In genomic region chr1:9183441-9183840, GRCh38 we compare ENCODE assay signal across 10 cellular contexts. TPM values are rescaled to one million over a fixed set of nuclear protein-coding genes. Genes with fewer than 3 reads are reported as not detected.
DNase-seq lines count a peak whose midpoint lies in the region; ATAC-seq, FAIRE-seq and TF ChIP-seq lines count a peak whose summit lies in the region.
"Had no signal": no experiment of that assay in that cellular context is flagged by ENCODE, and none has a peak within 500 bp of the region (broad histone marks: within the 10 kb centered on the region; RNA-seq: fewer than 3 reads in every experiment).

No MANE protein-coding gene starts in this region.

- no TSS peak for BruUV-seq in HepG2 (replicated peaks; lab: Mats Ljungman, UMichigan)

- no peak for FAIRE-seq in HepG2 (lab: Jason Lieb, UNC)

- TF ChIP-seq RAD21 in HepG2 (CRISPR knock-in tag; IDR thresholded peaks at IDR 0.05): no peak

- H3K9me3 ChIP-seq in HepG2 (ENCODE audit: low read length): no peaks in the 10 kb centered on the region
- no peaks in the 10 kb centered on the region for H3K9me3 ChIP-seq in right lobe of liver

- peak overlapping the region; percentile 5; the same call in 1 of the 2 replicates for H3K9ac ChIP-seq in HepG2 (ENCODE audit: insufficient read depth, low read depth, low read length)

- peak overlapping the region; percentile 46 for H3K4me3 Mint-ChIP-seq in dendritic cell treated with granulocyte-macrophage colony-stimulating factor and Interleukin-4, amounts not matched to agents 40 ng/mL and 50 ng/mL, for 4 days
- peak overlapping the region; percentile 79 for H3K4me3 Mint-ChIP-seq in nephron progenitor cell

- H3K27me3 ChIP-seq in HepG2 (ENCODE audit: control insufficient read depth in 1 of 2, insufficient read depth in 2 of 2, low read length in 2 of 2): no peaks in the 10 kb centered on the region; a peak in 1 of 5 replicates
- no peaks in the 10 kb centered on the region for H3K27me3 ChIP-seq in right lobe of liver

- H3K27ac Mint-ChIP-seq in dendritic cell treated with granulocyte-macrophage colony-stimulating factor and Interleukin-4, amounts not matched to agents 40 ng/mL and 50 ng/mL, for 4 days: no peak overlapping the region
- H3K27ac Mint-ChIP-seq in nephron progenitor cell: no peak overlapping the region

- peaks cover 40% of the 10 kb centered on the region for H3K79me2 ChIP-seq in HepG2 (ENCODE audit: insufficient read depth, low read length)

- peaks cover 28% of the 10 kb centered on the region for H4K20me1 ChIP-seq in HepG2 (ENCODE audit: insufficient read depth, low read length)

- ATAC-seq in HepG2: no peak
- no peak for ATAC-seq in right lobe of liver

- CTCF ChIA-PET in HepG2 (lab: Yijun Ruan, JAX; ENCODE audit: low intra/inter-chr PET ratio, low total read pairs): no interaction called here

- peaks cover 44% of the 10 kb centered on the region for H3K27me3 Mint-ChIP-seq in dendritic cell treated with granulocyte-macrophage colony-stimulating factor and Interleukin-4, amounts not matched to agents 40 ng/mL and 50 ng/mL, for 4 days
- H3K27me3 Mint-ChIP-seq in nephron progenitor cell (ENCODE audit: low read depth, poor library complexity): peaks cover 62% of the 10 kb centered on the region

- peak overlapping the region in 1 of 3 experiments; percentile 94; a peak in 2 of 6 replicates for H3K4me3 ChIP-seq in HepG2 (replicated peaks in 1 of 3; ENCODE audit: insufficient read depth in 1 of 3, low read depth in 2 of 3, low read length in 3 of 3)
- H3K4me3 ChIP-seq in right lobe of liver: peak overlapping the region in 1 of 3 donors; percentile 50

- TF ChIP-seq EP300 in HepG2 (IDR thresholded peaks at IDR 0.05; ENCODE audit: low read depth in 2 of 2, low read length in 2 of 2) (no peak), HepG2 (CRISPR knock-in tag; IDR thresholded peaks at IDR 0.05; ENCODE audit: borderline replicate concordance) (no peak)

- 97% methylated on average over 24 of the region's 24 CpGs for WGBS in HepG2 (ENCODE audit: low lambda C conversion rate)
- 80% methylated on average over 7 of the region's 24 CpGs for WGBS in right lobe of liver (ENCODE audit: insufficient coverage, low coverage, low lambda C conversion rate, missing lambda C conversion rate)

- POLR2A ChIA-PET in HepG2 (lab: Yijun Ruan, JAX): no interaction called here

- DNase-seq in HepG2 (ENCODE audit: low spot score) (no peak), right lobe of liver (no peak), nephron progenitor cell (no peak), cerebellar cortex (ENCODE audit: low spot score) (no peak), NCI-H524 treated with DMSO at 0.1 percent for 48 hours (lab: John Stamatoyannopoulos, UW) (no peak), SHP77 (lab: John Stamatoyannopoulos, UW) (no peak), NCI-H1105 treated with DMSO at 0.1 percent for 48 hours (lab: John Stamatoyannopoulos, UW) (no peak)
- DNase-seq: amniotic stem cell, NCI-H2107 had no signal

- TF ChIP-seq POLR2A in HepG2 (IDR thresholded peaks at IDR 0.05; ENCODE audit: insufficient read depth in 1 of 2, low read depth in 2 of 2, low read length in 2 of 2): no peak
- no peak for TF ChIP-seq POLR2A in right lobe of liver (IDR thresholded peaks at IDR 0.05)

- TF ChIP-seq CTCF in HepG2 (CRISPR knock-in tag; IDR thresholded peaks at IDR 0.05): no peak
- TF ChIP-seq CTCF in right lobe of liver (IDR thresholded peaks at IDR 0.05): no peak
- TF ChIP-seq CTCF in nephron progenitor cell (IDR thresholded peaks at IDR 0.05): no peak

- peak overlapping the region; percentile 90; the same call in 1 of the 2 replicates for H3K4me2 ChIP-seq in HepG2 (ENCODE audit: low read depth, low read length)

- no peak overlapping the region for H2AFZ ChIP-seq in HepG2 (ENCODE audit: low read length)

- H3K36me3 ChIP-seq in HepG2 (replicated peaks in 1 of 2; ENCODE audit: control insufficient read depth in 1 of 2, insufficient read depth in 2 of 2, low read length in 2 of 2) (peaks cover 6 to 10% of the 10 kb centered on the region in 2 experiments; a peak in 3 of 5 replicates), right lobe of liver (no peaks in the 10 kb centered on the region)

- intact Hi-C loops in HepG2 (cut with micrococcal nuclease; ENCODE audit: unreplicated experiment): loop anchor here (5.0 kb wide), 1 partner anchor 71 kb away; no protein-coding TSS in a partner anchor
- intact Hi-C loops in right lobe of liver (cut with DNase I): loop anchor here in 1 of 2 donors (10.0 kb wide), 1 partner anchor 259 kb away; no protein-coding TSS in a partner anchor
- intact Hi-C loops in dendritic cell treated with granulocyte-macrophage colony-stimulating factor and Interleukin-4, amounts not matched to agents 40 ng/mL and 50 ng/mL, for 4 days (cut with micrococcal nuclease): no loop called here

- no peaks in the 10 kb centered on the region for H3K9me3 Mint-ChIP-seq in dendritic cell treated with granulocyte-macrophage colony-stimulating factor and Interleukin-4, amounts not matched to agents 40 ng/mL and 50 ng/mL, for 4 days
- H3K9me3 Mint-ChIP-seq in nephron progenitor cell: no peaks in the 10 kb centered on the region

- H3K36me3 Mint-ChIP-seq in dendritic cell treated with granulocyte-macrophage colony-stimulating factor and Interleukin-4, amounts not matched to agents 40 ng/mL and 50 ng/mL, for 4 days (ENCODE audit: low read depth): peaks cover 16% of the 10 kb centered on the region
- H3K36me3 Mint-ChIP-seq in nephron progenitor cell (ENCODE audit: low read depth): peaks cover 6% of the 10 kb centered on the region

- no peak overlapping the region for H3K27ac ChIP-seq in HepG2 (ENCODE audit: extremely low read length, insufficient read depth, low read length)
- no peak overlapping the region for H3K27ac ChIP-seq in right lobe of liver

- H3K4me1 Mint-ChIP-seq in dendritic cell treated with granulocyte-macrophage colony-stimulating factor and Interleukin-4, amounts not matched to agents 40 ng/mL and 50 ng/mL, for 4 days (ENCODE audit: low read depth): peaks cover 37% of the 10 kb centered on the region
- peaks cover 20% of the 10 kb centered on the region for H3K4me1 Mint-ChIP-seq in nephron progenitor cell

- in situ Hi-C loops in HepG2 (cut with HindIII; ENCODE audit: extremely low pct_ligation_motif_present, low pct_unique_long_range_greater_than_20kb): no loop called here

- peaks cover 76% of the 10 kb centered on the region for H3K4me1 ChIP-seq in HepG2 (ENCODE audit: insufficient read depth, low read length)
- H3K4me1 ChIP-seq in right lobe of liver: peaks cover 0 to 3% (median 0%) of the 10 kb centered on the region in 4 donors

TF ChIP-seq in HepG2, 621 proteins besides CTCF, POLR2A, EP300 and RAD21 (continues in another document):
- no peak for TF ChIP-seq ZNF577 (CRISPR knock-in tag; IDR thresholded peaks at IDR 0.05; ENCODE audit: borderline replicate concordance, low read depth)
- TF ChIP-seq ZNF264 (CRISPR knock-in tag; IDR thresholded peaks at IDR 0.05): no peak

RNA-seq across cellular contexts. Expression of gene H6PD, which starts 51.1 kb away (rescaled TPM):
- total RNA-seq in HepG2 (2016; rRNA removed; fragmentation: Illumina TruSeq; extraction: Trizol) (6.3 and 9.3 TPM in 2 replicates), right lobe of liver (100 to 1,000 TPM; 102 to 158 (median 120) TPM)
- 0.79 and 0.81 TPM in 2 replicates for total RNA-seq in HepG2 (2016; cell fraction: cytosol; rRNA removed; fragmentation: Illumina TruSeq; extraction: Trizol; ENCODE audit: low read depth)
- 5.4 and 9.4 TPM in 2 replicates for total RNA-seq in HepG2 (2016; cell fraction: insoluble cytoplasmic fraction; rRNA removed; fragmentation: Illumina TruSeq; extraction: Trizol)
- 2.5 TPM in 2 replicates for total RNA-seq in HepG2 (2016; cell fraction: membrane; rRNA removed; fragmentation: Illumina TruSeq; extraction: Trizol)
- 10.0 and 12.1 TPM in 2 replicates for total RNA-seq in HepG2 (2016; cell fraction: nucleus; rRNA removed; fragmentation: Illumina TruSeq; extraction: Trizol)
- 14.1 and 21.5 TPM in 2 replicates for polyA plus RNA-seq in HepG2 (2011; rRNA removed)
- polyA plus RNA-seq in HepG2 (2011; cell fraction: cytosol; rRNA removed): 13.3 and 14.5 TPM in 2 replicates
- polyA plus RNA-seq in HepG2 (2011; cell fraction: nucleus; rRNA removed): 26.3 and 26.5 TPM in 2 replicates
- 10.8 and 11.1 TPM in 2 replicates for polyA plus RNA-seq in HepG2 (2012)
- polyA plus RNA-seq in HepG2 (2016; cell fraction: cytosol; fragmentation: Illumina TruSeq; extraction: Trizol; ENCODE audit: low read depth): 0.36 TPM in 2 replicates
- polyA plus RNA-seq in HepG2 (2016; cell fraction: insoluble cytoplasmic fraction; fragmentation: Illumina TruSeq; extraction: Trizol; ENCODE audit: low read depth): 4.2 and 4.6 TPM in 2 replicates
- 0.93 and 0.94 TPM in 2 replicates for polyA plus RNA-seq in HepG2 (2016; cell fraction: membrane; fragmentation: Illumina TruSeq; extraction: Trizol; ENCODE audit: low read depth)
- polyA plus RNA-seq in HepG2 (2016; cell fraction: nucleus; fragmentation: Illumina TruSeq; extraction: Trizol; ENCODE audit: insufficient read depth, low read depth): 15.4 and 16.8 TPM in 2 replicates
- polyA minus RNA-seq in HepG2 (2011; rRNA and poly(A)+ RNA removed; ENCODE audit: low replicate concordance): 2.9 and 31.0 TPM in 2 replicates
- polyA minus RNA-seq in HepG2 (2011; cell fraction: cytosol; rRNA and poly(A)+ RNA removed): 14.3 and 18.7 TPM in 2 replicates
- polyA minus RNA-seq in HepG2 (2011; cell fraction: nucleus; rRNA and poly(A)+ RNA removed): 7.9 and 11.3 TPM in 2 replicates

RNA-seq across cellular contexts. Expression of gene GPR157, which starts 54.5 kb away (rescaled TPM):
- total RNA-seq in HepG2 (2016; rRNA removed; fragmentation: Illumina TruSeq; extraction: Trizol) (8.4 and 10.1 TPM in 2 replicates), right lobe of liver (10 to 100 TPM in 1 of 6 experiments, 1 to 10 TPM in 5; 5.6 to 12.5 (median 7.0) TPM)
- total RNA-seq in HepG2 (2016; cell fraction: cytosol; rRNA removed; fragmentation: Illumina TruSeq; extraction: Trizol; ENCODE audit: low read depth): 4.0 and 7.1 TPM in 2 replicates
- total RNA-seq in HepG2 (2016; cell fraction: insoluble cytoplasmic fraction; rRNA removed; fragmentation: Illumina TruSeq; extraction: Trizol): 10.7 and 12.8 TPM in 2 replicates
- total RNA-seq in HepG2 (2016; cell fraction: membrane; rRNA removed; fragmentation: Illumina TruSeq; extraction: Trizol): 13.0 and 14.9 TPM in 2 replicates
- 7.1 and 10.0 TPM in 2 replicates for total RNA-seq in HepG2 (2016; cell fraction: nucleus; rRNA removed; fragmentation: Illumina TruSeq; extraction: Trizol)
- 19.2 and 23.3 TPM in 2 replicates for polyA plus RNA-seq in HepG2 (2011; rRNA removed)
- 14.2 and 15.0 TPM in 2 replicates for polyA plus RNA-seq in HepG2 (2011; cell fraction: cytosol; rRNA removed)
- 29.1 and 30.4 TPM in 2 replicates for polyA plus RNA-seq in HepG2 (2011; cell fraction: nucleus; rRNA removed)
- polyA plus RNA-seq in HepG2 (2012): 25.2 and 25.3 TPM in 2 replicates
- polyA plus RNA-seq in HepG2 (2016; cell fraction: cytosol; fragmentation: Illumina TruSeq; extraction: Trizol; ENCODE audit: low read depth): 1.7 and 2.0 TPM in 2 replicates
- polyA plus RNA-seq in HepG2 (2016; cell fraction: insoluble cytoplasmic fraction; fragmentation: Illumina TruSeq; extraction: Trizol; ENCODE audit: low read depth): 4.3 and 5.8 TPM in 2 replicates
- polyA plus RNA-seq in HepG2 (2016; cell fraction: membrane; fragmentation: Illumina TruSeq; extraction: Trizol; ENCODE audit: low read depth): 3.8 and 6.3 TPM in 2 replicates
- 8.1 and 9.9 TPM in 2 replicates for polyA plus RNA-seq in HepG2 (2016; cell fraction: nucleus; fragmentation: Illumina TruSeq; extraction: Trizol; ENCODE audit: insufficient read depth, low read depth)
- polyA minus RNA-seq in HepG2 (2011; rRNA and poly(A)+ RNA removed; ENCODE audit: low replicate concordance): 23.1 and 157 TPM in 2 replicates
- polyA minus RNA-seq in HepG2 (2011; cell fraction: cytosol; rRNA and poly(A)+ RNA removed): 37.5 and 50.2 TPM in 2 replicates
- 18.6 and 22.3 TPM in 2 replicates for polyA minus RNA-seq in HepG2 (2011; cell fraction: nucleus; rRNA and poly(A)+ RNA removed)

Comparison
In these comparisons a context has a peak if more than half of its experiments do, and no peak if none do; other contexts are left out.
1. RNA of gene H6PD, which starts 51.1 kb away (total RNA-seq): 102 to 158 TPM in right lobe of liver; 0.79 to 12.1 TPM in HepG2; every median in the first group is over 4 times any median in the second.